1 cellular context compared by ENCODE assay signal in genomic region chr10:101687088-101687487, GRCh38.
TF ChIP-seq lines count a peak whose summit lies in the region.

No MANE protein-coding gene starts in this region.

TF ChIP-seq in HEK293, 187 proteins besides CTCF, POLR2A, EP300 and RAD21 (continued from another document):
- TF ChIP-seq, protein P1, sequence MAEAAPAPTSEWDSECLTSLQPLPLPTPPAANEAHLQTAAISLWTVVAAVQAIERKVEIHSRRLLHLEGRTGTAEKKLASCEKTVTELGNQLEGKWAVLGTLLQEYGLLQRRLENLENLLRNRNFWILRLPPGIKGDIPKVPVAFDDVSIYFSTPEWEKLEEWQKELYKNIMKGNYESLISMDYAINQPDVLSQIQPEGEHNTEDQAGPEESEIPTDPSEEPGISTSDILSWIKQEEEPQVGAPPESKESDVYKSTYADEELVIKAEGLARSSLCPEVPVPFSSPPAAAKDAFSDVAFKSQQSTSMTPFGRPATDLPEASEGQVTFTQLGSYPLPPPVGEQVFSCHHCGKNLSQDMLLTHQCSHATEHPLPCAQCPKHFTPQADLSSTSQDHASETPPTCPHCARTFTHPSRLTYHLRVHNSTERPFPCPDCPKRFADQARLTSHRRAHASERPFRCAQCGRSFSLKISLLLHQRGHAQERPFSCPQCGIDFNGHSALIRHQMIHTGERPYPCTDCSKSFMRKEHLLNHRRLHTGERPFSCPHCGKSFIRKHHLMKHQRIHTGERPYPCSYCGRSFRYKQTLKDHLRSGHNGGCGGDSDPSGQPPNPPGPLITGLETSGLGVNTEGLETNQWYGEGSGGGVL (tag by site-specific recombination; IDR thresholded peaks at IDR 0.05): peak; percentile 22; the same call in 1 of the 2 replicates
- TF ChIP-seq GLIS1 (tag by site-specific recombination; IDR thresholded peaks at IDR 0.05): peak; percentile 40; the same call in 1 of the 2 replicates
